ENCODE assay signal across 17 cellular contexts in genomic region chr17:31825961-31826691, GRCh38. TPM values are rescaled to one million over a fixed set of nuclear protein-coding genes. Genes with fewer than 3 reads are reported as not detected.
DNase-seq lines count a peak whose midpoint lies in the region; ATAC-seq and TF ChIP-seq lines count a peak whose summit lies in the region.
"Had no signal": no experiment of that assay in that cellular context is flagged by ENCODE, and none has a peak within 500 bp of the region (broad histone marks: within the 10 kb centered on the region; RNA-seq: fewer than 3 reads in every experiment).

No MANE protein-coding gene starts in this region.

- ATAC-seq in esophagus mucosa (peak; percentile 87), psoas muscle (peak; percentile 80 to 97 (median 92)), GM19328 (IDR thresholded peaks at IDR 0.05; ENCODE audit: unreplicated experiment) (no peak)
- ATAC-seq: left lung had no signal

- no peak for TF ChIP-seq CTCF in psoas muscle (IDR thresholded peaks at IDR 0.05)

- H3K9me3 ChIP-seq in psoas muscle: no peaks in the 10 kb centered on the region
- H3K9me3 ChIP-seq: left lung, upper lobe of left lung had no signal

- DNase-seq in NCI-H2029 (lab: John Stamatoyannopoulos, UW) (peak; percentile 17), NCI-H2029 treated with DMSO at 0.1 percent for 48 hours (lab: John Stamatoyannopoulos, UW) (no peak), NCI-H524 treated with DMSO at 0.1 percent for 48 hours (lab: John Stamatoyannopoulos, UW) (peak; percentile 45), psoas muscle (peak; percentile 41 to 77), NCI-H128 (lab: John Stamatoyannopoulos, UW; ENCODE audit: unreplicated experiment) (no peak), NCI-H2081 treated with DMSO at 0.1 percent for 48 hours (lab: John Stamatoyannopoulos, UW) (no peak)
- DNase-seq: activated CD8-positive, alpha-beta memory T cell treated with anti-CD3 and anti-CD28 coated beads, Interleukin-2, amount 50 U/mL, for 48 hours; activated naive CD8-positive, alpha-beta T cell treated with anti-CD3 and anti-CD28 coated beads for 36 hours; COR-L47; left lung; small intestine; upper lobe of left lung had no signal

- intact Hi-C loops in psoas muscle (cut with DNase I): no loop called here

- no peaks in the 10 kb centered on the region for H3K4me1 ChIP-seq in psoas muscle
- H3K4me1 ChIP-seq: left lung, neural progenitor cell, upper lobe of left lung had no signal

- no peak overlapping the region for H3K27ac ChIP-seq in psoas muscle
- H3K27ac ChIP-seq: 22Rv1, left lung, neural progenitor cell, upper lobe of left lung, VCaP had no signal

- 21 to 40% (median 27%) methylated on average over 14 of the region's 14 CpGs for WGBS in psoas muscle, 3 donors

- H3K36me3 ChIP-seq in psoas muscle (ENCODE audit: insufficient read depth in 1 of 2, low read depth in 1 of 2): no peaks in the 10 kb centered on the region
- H3K36me3 ChIP-seq: left lung, neural progenitor cell, upper lobe of left lung had no signal

- H3K27me3 ChIP-seq in psoas muscle (ENCODE audit: insufficient read depth in 3 of 3, low read length in 2 of 3): peaks cover 0 to 2% (median 0%) of the 10 kb centered on the region in 3 donors
- H3K27me3 ChIP-seq: left lung, neural progenitor cell, upper lobe of left lung had no signal

- no peak overlapping the region for H3K4me3 ChIP-seq in psoas muscle
- H3K4me3 ChIP-seq: left lung, neural progenitor cell, upper lobe of left lung had no signal

RNA-seq across cellular contexts. Expression of gene COPRS, which starts 32.9 kb away (rescaled TPM):
- total RNA-seq in esophagus mucosa (18.8 TPM), psoas muscle (10 to 100 TPM; 35.2 to 54.5 (median 39.4) TPM)
- 100 to 1,000 TPM in 1 of 3 donors, 10 to 100 TPM in 2; 55.5 to 109 (median 75.3) TPM for polyA plus RNA-seq in psoas muscle

Comparison
In these comparisons a context has a peak if more than half of its experiments do, and no peak if none do; other contexts are left out.
1. DNase-seq: peak in NCI-H2029 (single experiment), NCI-H524 treated with DMSO at 0.1 percent for 48 hours (single experiment) and psoas muscle (2 of 2); none in NCI-H2029 treated with DMSO at 0.1 percent for 48 hours (single experiment), NCI-H128 (single experiment) and NCI-H2081 treated with DMSO at 0.1 percent for 48 hours (single experiment).